ENCODE assay signal across 22 cellular contexts in the genomic region with DNA sequence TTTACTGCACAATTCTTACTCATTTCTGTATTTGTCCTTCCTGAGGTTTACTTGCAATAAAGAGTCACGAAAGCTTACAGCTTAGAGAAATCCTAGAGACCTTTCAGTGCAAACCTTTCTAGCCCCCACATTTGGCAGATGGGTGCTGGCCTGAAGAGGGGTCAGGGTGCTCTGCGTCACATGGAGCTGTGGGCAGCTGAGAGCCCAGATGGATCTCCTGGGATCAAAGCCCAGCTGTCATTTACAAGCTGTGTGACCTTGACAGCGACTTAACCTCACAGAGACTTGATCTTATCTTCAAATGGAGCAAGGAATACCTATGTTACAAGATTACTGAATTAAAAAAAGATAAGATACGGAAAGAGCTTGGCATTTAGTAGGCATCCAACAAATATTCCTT.
"Had no signal": no experiment of that assay in that cellular context is flagged by ENCODE, and none has a peak within 500 bp of the region (broad histone marks: within the 10 kb centered on the region; RNA-seq: fewer than 3 reads in every experiment).

No MANE protein-coding gene starts in this region.

- H3K36me3 ChIP-seq: ascending aorta, MG63, SJSA1 had no signal

- H3K27ac ChIP-seq: ascending aorta, SJSA1 had no signal

- DNase-seq: activated CD4-positive, alpha-beta T cell treated with anti-CD3 and anti-CD28 coated beads for 48 hours; activated CD4-positive, alpha-beta T cell treated with anti-CD3 and anti-CD28 coated beads, Interleukin-2, amount 50 U/mL, for 4 hours; activated CD4-positive, CD25-positive, alpha-beta regulatory T cell treated with anti-CD3 and anti-CD28 coated beads, Interleukin-2, amount 50 U/mL, for 72 hours; activated CD8-positive, alpha-beta memory T cell treated with anti-CD3 and anti-CD28 coated beads, Interleukin-2, amount 50 U/mL, for 48 hours; activated CD8-positive, alpha-beta T cell treated with anti-CD3 and anti-CD28 coated beads, Interleukin-2, amount 10 ng/mL, durations not matched to agents 7 days and 5 days; activated effector memory CD4-positive, alpha-beta T cell treated with Interleukin-2 at 50 U/mL for 16 hours; activated naive CD4-positive, alpha-beta T cell; activated T-cell treated with anti-CD3 and anti-CD28 coated beads, Interleukin-2, amount 50 U/mL, for 1 hour; amniotic stem cell; MG63; NCI-H1105; NCI-H1436; NCI-H187; NCI-H2081; NCI-H510A treated with DMSO at 0.1 percent for 48 hours; NCI-H774; NK-92 treated with Interleukin-12 subunit alpha and Interleukin-12 subunit beta, amount 100 ng/mL, for 24 hours; SHP77 had no signal

- H3K4me3 ChIP-seq: ascending aorta, MG63, SJSA1 had no signal

- H3K4me1 ChIP-seq: ascending aorta, SJSA1 had no signal

- H3K27me3 ChIP-seq: ascending aorta, MG63, SJSA1 had no signal

- ATAC-seq: activated CD8-positive, alpha-beta T cell treated with anti-CD3 and anti-CD28 coated beads, Interleukin-2, amount 10 ng/mL, durations not matched to agents 7 days and 5 days; WTC11 had no signal

- FAIRE-seq: RCC 7860 had no signal

- H3K9me3 ChIP-seq: ascending aorta, MG63, SJSA1 had no signal
